Comparison of ENCODE assay signal across 8 cellular contexts in the genomic region with DNA sequence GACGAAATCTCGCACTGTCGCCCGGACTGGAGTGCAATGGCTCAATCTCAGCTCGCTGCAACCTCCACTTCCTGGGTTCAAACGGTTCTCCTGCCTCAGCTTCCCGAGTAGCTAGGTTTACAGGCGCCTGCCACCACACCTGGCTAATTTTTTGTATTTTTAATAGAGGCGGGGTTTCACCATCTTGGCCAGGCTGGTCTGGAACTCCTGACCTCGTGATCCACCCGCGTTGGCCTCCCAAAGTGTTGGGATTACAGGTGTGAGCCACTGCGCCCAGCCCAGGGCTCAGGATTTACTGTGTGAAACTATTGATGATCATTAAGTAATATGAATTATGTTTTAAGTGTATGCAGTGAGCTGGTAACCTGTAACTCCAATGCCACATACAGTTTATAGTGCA. TPM values are rescaled to one million over a fixed set of nuclear protein-coding genes. Genes with fewer than 3 reads are reported as not detected.
DNase-seq lines count a peak whose midpoint lies in the region; ATAC-seq and TF ChIP-seq lines count a peak whose summit lies in the region.
"Not testable (repeated sequence)": the region's sequence is repeated elsewhere in the genome, so short reads cannot be mapped to it uniquely, and the experiment has no call there.

No MANE protein-coding gene starts in this region.

- H3K9me3 ChIP-seq in BE2C; HCT116 (ENCODE audit: control insufficient read depth in 1 of 2, insufficient read depth in 1 of 2, low read depth in 1 of 2, low read length in 2 of 2); OCI-LY7 (ENCODE audit: low read length); iPS-20b (ENCODE audit: insufficient read depth, low read depth, low read length); osteoblast (ENCODE audit: low read depth, low read length); thoracic aorta: not testable (repeated sequence)

- not testable (repeated sequence) for H3K4me1 ChIP-seq in BE2C
- peaks cover 8 to 15% of the 10 kb centered on the region in 2 experiments; a peak in 3 of 4 replicates for H3K4me1 ChIP-seq in HCT116 (ENCODE audit: control insufficient read depth in 1 of 2, insufficient read depth in 2 of 2, low read length in 2 of 2)
- H3K4me1 ChIP-seq in OCI-LY7 (ENCODE audit: insufficient read depth, low read length, poor library complexity, severe bottlenecking): peaks cover 67% of the 10 kb centered on the region
- peaks cover 26% of the 10 kb centered on the region for H3K4me1 ChIP-seq in iPS-20b (ENCODE audit: insufficient read depth, low read length)
- H3K4me1 ChIP-seq in osteoblast (ENCODE audit: insufficient read depth, low read length): peaks cover 21% of the 10 kb centered on the region
- H3K4me1 ChIP-seq in thoracic aorta (ENCODE audit: control insufficient read depth in 1 of 2, low read depth in 2 of 2): peaks cover 32 to 64% of the 10 kb centered on the region in 2 donors

- RAD21 ChIA-PET in HCT116 (lab: Charles Lee; ENCODE audit: low non-redundant PET in 1 of 2, low total read pairs in 2 of 2, uncharacterized antibody in 2 of 2, unreplicated experiment in 2 of 2): not testable (repeated sequence)

- H3K4me2 ChIP-seq in HCT116 (ENCODE audit: low read length) (peak overlapping the region; percentile 83), OCI-LY7 (ENCODE audit: low read length) (peak overlapping the region; percentile 87), osteoblast (ENCODE audit: insufficient read depth, low read length) (peak overlapping the region; percentile 85)

- not testable (repeated sequence) for H3K27ac ChIP-seq in HCT116 (ENCODE audit: low read depth, low read length); OCI-LY7 (ENCODE audit: low read depth, low read length, poor library complexity, severe bottlenecking); iPS-20b (ENCODE audit: low read length)
- H3K27ac ChIP-seq in osteoblast (ENCODE audit: low read depth, low read length): peak overlapping the region; percentile 76
- peak overlapping the region in 1 of 2 donors; percentile 92 for H3K27ac ChIP-seq in thoracic aorta

- not testable (repeated sequence) for H3K4me3 Mint-ChIP-seq in activated naive CD4-positive, alpha-beta T cell treated with anti-CD3 and anti-CD28 coated beads, Interleukin-2, amount 10 ng/mL, durations not matched to agents 7 days and 5 days

- not testable (repeated sequence) for H3K27ac Mint-ChIP-seq in activated naive CD4-positive, alpha-beta T cell treated with anti-CD3 and anti-CD28 coated beads, Interleukin-2, amount 10 ng/mL, durations not matched to agents 7 days and 5 days

- not testable (repeated sequence) for H3K27me3 Mint-ChIP-seq in activated naive CD4-positive, alpha-beta T cell treated with anti-CD3 and anti-CD28 coated beads, Interleukin-2, amount 10 ng/mL, durations not matched to agents 7 days and 5 days

- H2AFZ ChIP-seq in HCT116 (ENCODE audit: low read depth, low read length, poor library complexity, severe bottlenecking); OCI-LY7 (ENCODE audit: low read length); osteoblast (ENCODE audit: low read length): not testable (repeated sequence)

- peaks cover 34% of the 10 kb centered on the region for H3K36me3 Mint-ChIP-seq in activated naive CD4-positive, alpha-beta T cell treated with anti-CD3 and anti-CD28 coated beads, Interleukin-2, amount 10 ng/mL, durations not matched to agents 7 days and 5 days

- peak overlapping the region; percentile 95 for H3K9ac ChIP-seq in HCT116 (ENCODE audit: low read length)
- H3K9ac ChIP-seq in iPS-20b (ENCODE audit: low read depth, low read length): peak overlapping the region; percentile 100

- H3K4me3 ChIP-seq in BE2C (ENCODE audit: low read depth, low read length): peak overlapping the region; percentile 80
- peak overlapping the region; percentile 87 to 95 for H3K4me3 ChIP-seq in HCT116 (replicated peaks in 1 of 2; ENCODE audit: low read depth in 1 of 2, low read length in 2 of 2)
- peak overlapping the region; percentile 78 for H3K4me3 ChIP-seq in OCI-LY7 (ENCODE audit: low read depth, low read length, poor library complexity, severe bottlenecking)
- peak overlapping the region; percentile 89 for H3K4me3 ChIP-seq in epithelial cell of esophagus (ENCODE audit: low read length)
- peak overlapping the region; percentile 96 for H3K4me3 ChIP-seq in iPS-20b (ENCODE audit: low read length)
- H3K4me3 ChIP-seq in osteoblast (ENCODE audit: insufficient read depth, low read length): peak overlapping the region; percentile 80
- H3K4me3 ChIP-seq in thoracic aorta: peak overlapping the region; percentile 92

- not testable (repeated sequence) for H3K27me3 ChIP-seq in BE2C; HCT116 (ENCODE audit: insufficient read depth, low read length); iPS-20b (ENCODE audit: insufficient read depth, low read length); osteoblast (ENCODE audit: insufficient read depth, low read length); thoracic aorta (replicated peaks; ENCODE audit: insufficient read depth)

- not testable (repeated sequence) for DNase-seq in BE2C; HCT116 (ENCODE audit: low read depth, low spot score); OCI-LY7 (ENCODE audit: low spot score); epithelial cell of esophagus (ENCODE audit: low read depth); osteoblast (ENCODE audit: insufficient read length, low spot score, missing footprints); thoracic aorta (ENCODE audit: low spot score)
- peak; percentile 25 for DNase-seq in activated naive CD4-positive, alpha-beta T cell treated with anti-CD3 and anti-CD28 coated beads, Interleukin-2, amount 10 ng/mL, durations not matched to agents 7 days and 5 days

- H4K20me1 ChIP-seq in HCT116 (ENCODE audit: insufficient read depth) (peaks cover 17% of the 10 kb centered on the region), OCI-LY7 (ENCODE audit: insufficient read depth, low read length) (peaks cover 29% of the 10 kb centered on the region; the same call in 1 of the 2 replicates), osteoblast (ENCODE audit: insufficient read depth, low read length) (peaks cover 24% of the 10 kb centered on the region)

- not testable (repeated sequence) for H3K9me2 ChIP-seq in HCT116 (ENCODE audit: insufficient read depth); OCI-LY7 (ENCODE audit: insufficient read depth, low read length)

- ATAC-seq in HCT116; thoracic aorta (ENCODE audit: insufficient number of reproducible peaks, low FRiP score, low read depth): not testable (repeated sequence)

- BruUV-seq in HCT116 (replicated peaks; lab: Mats Ljungman, UMichigan); OCI-LY7 (replicated peaks; lab: Mats Ljungman, UMichigan): not testable (repeated sequence)

- not testable (repeated sequence) for TF ChIP-seq CTCF in BE2C (IDR thresholded peaks at IDR 0.05; ENCODE audit: low read depth, low read length); HCT116 (IDR thresholded peaks at IDR 0.05 in 2 of 3, conservative IDR thresholded peaks at IDR 0.05 in 1 of 3; ENCODE audit: borderline replicate concordance in 1 of 3, insufficient read depth in 1 of 3, low read depth in 2 of 3, low read length in 2 of 3); OCI-LY7 (conservative IDR thresholded peaks at IDR 0.05; ENCODE audit: low read length); epithelial cell of esophagus (IDR thresholded peaks at IDR 0.05; ENCODE audit: insufficient read depth, low read depth, low read length, missing control alignments); osteoblast (IDR thresholded peaks at IDR 0.05; ENCODE audit: extremely low read depth, low read depth, low read length); thoracic aorta (IDR thresholded peaks at IDR 0.05)

- POLR2A ChIA-PET in HCT116 (lab: Charles Lee): not testable (repeated sequence)
- POLR2A ChIA-PET in OCI-LY7 (lab: Charles Lee): interaction anchor here (0.6 to 3.0 kb wide), 24 partner anchors 9 to 335 kb away, joined by 3 to 14 read pairs (median 4); partner anchors contain the start of genes LEFTY2 and TMEM63A

- H3K36me3 ChIP-seq in BE2C: peaks cover 35% of the 10 kb centered on the region
- H3K36me3 ChIP-seq in HCT116 (ENCODE audit: control insufficient read depth in 1 of 2, insufficient read depth in 2 of 2, low read length in 2 of 2): peaks cover 13 to 23% of the 10 kb centered on the region in 2 experiments
- peaks cover 57% of the 10 kb centered on the region for H3K36me3 ChIP-seq in OCI-LY7 (ENCODE audit: insufficient read depth, low read length)
- H3K36me3 ChIP-seq in iPS-20b (ENCODE audit: insufficient read depth, low read depth, low read length): peaks cover 40% of the 10 kb centered on the region
- not testable (repeated sequence) for H3K36me3 ChIP-seq in osteoblast (ENCODE audit: insufficient read depth, low read length); thoracic aorta

- TF ChIP-seq RAD21 in HCT116 (IDR thresholded peaks at IDR 0.05; ENCODE audit: low read depth): not testable (repeated sequence)

- intact Hi-C loops in HCT116 (cut with micrococcal nuclease): loop anchor here (10.0 kb wide), 1 partner anchor 106 kb away; the partner anchor contains the start of genes LEFTY1 and TMEM63A
- intact Hi-C loops in OCI-LY7 (cut with micrococcal nuclease; ENCODE audit: unreplicated experiment): not testable (repeated sequence)

- H3K4me1 Mint-ChIP-seq in activated naive CD4-positive, alpha-beta T cell treated with anti-CD3 and anti-CD28 coated beads, Interleukin-2, amount 10 ng/mL, durations not matched to agents 7 days and 5 days: peaks cover 45% of the 10 kb centered on the region

- CTCF ChIA-PET in HCT116 (lab: Charles Lee): not testable (repeated sequence)
- CTCF ChIA-PET in OCI-LY7 (lab: Charles Lee; ENCODE audit: unreplicated experiment): interaction anchor here (0.6 kb wide), 1 partner anchor 1018 kb away, joined by 3 read pairs; no protein-coding TSS in a partner anchor
- CTCF ChIA-PET in activated naive CD4-positive, alpha-beta T cell treated with anti-CD3 and anti-CD28 coated beads, Interleukin-2, amount 10 ng/mL, durations not matched to agents 7 days and 5 days (lab: Charles Lee): interaction anchor here (0.6 to 3.1 kb wide), 6 partner anchors 33 to 1983 kb away, joined by 3 to 12 read pairs (median 4); partner anchors contain the start of gene TMEM63A

- H3K79me2 ChIP-seq in HCT116 (ENCODE audit: insufficient read depth, low read length) (peaks cover 66% of the 10 kb centered on the region), OCI-LY7 (ENCODE audit: insufficient read depth, low read depth, low read length) (peaks cover 73% of the 10 kb centered on the region), osteoblast (ENCODE audit: insufficient read depth, low read length) (peaks cover 62% of the 10 kb centered on the region)

- H3K9me3 Mint-ChIP-seq in activated naive CD4-positive, alpha-beta T cell treated with anti-CD3 and anti-CD28 coated beads, Interleukin-2, amount 10 ng/mL, durations not matched to agents 7 days and 5 days: not testable (repeated sequence)

- TF ChIP-seq POLR2A in HCT116 (IDR thresholded peaks at IDR 0.05; ENCODE audit: borderline replicate concordance, extremely low read depth, insufficient read depth, insufficient read length): not testable (repeated sequence)

RNA-seq across cellular contexts. Expression of gene SRP9, which starts 1.5 kb away (rescaled TPM):
- polyA plus RNA-seq in BE2C (2012; ENCODE audit: insufficient read depth, insufficient read length, low read depth): 555 TPM
- total RNA-seq in HCT116 (2021; ENCODE audit: unreplicated experiment) (220 TPM), OCI-LY7 (2022) (302 and 306 TPM in 2 replicates), osteoblast (174 and 178 TPM in 2 replicates), thoracic aorta (100 to 1,000 TPM; 130 to 131 TPM)
- 136 and 141 TPM in 2 replicates for polyA plus RNA-seq in HCT116 (2012)
- 182 and 221 TPM in 2 replicates for total RNA-seq in OCI-LY7 (2014; rRNA removed; shearing (Covaris generic))

RNA-seq across cellular contexts. Expression of gene EPHX1, which starts 30.8 kb away (rescaled TPM):
- 19.8 TPM for polyA plus RNA-seq in BE2C (2012; ENCODE audit: insufficient read depth, insufficient read length, low read depth)
- total RNA-seq in HCT116 (2021; ENCODE audit: unreplicated experiment): 44.6 TPM
- polyA plus RNA-seq in HCT116 (2012): 58.8 and 64.6 TPM in 2 replicates
- 0.41 and 0.44 TPM in 2 replicates for total RNA-seq in OCI-LY7 (2014; rRNA removed; shearing (Covaris generic))
- total RNA-seq in OCI-LY7 (2022): 0.89 and 1.3 TPM in 2 replicates
- total RNA-seq in osteoblast: 67.0 and 77.2 TPM in 2 replicates
- 10 to 100 TPM; 58.9 to 77.6 TPM for total RNA-seq in thoracic aorta

Comparison
In these comparisons a context has a peak if more than half of its experiments do, and no peak if none do; other contexts are left out.
1. RNA of gene EPHX1, which starts 30.8 kb away (total RNA-seq): 58.9 to 77.6 TPM in thoracic aorta, 67.0 to 77.2 TPM in osteoblast and 44.6 TPM in HCT116 (single experiment); 0.41 to 1.3 TPM in OCI-LY7; every median in the first group is over 10 times any median in the second.
2. Peak in every context shown above with its lines, with median percentiles within 50 percentile points of each other: H3K4me3 ChIP-seq and H3K4me2 ChIP-seq.